Comparison of ENCODE assay signal across 8 cellular contexts in the genomic region with DNA sequence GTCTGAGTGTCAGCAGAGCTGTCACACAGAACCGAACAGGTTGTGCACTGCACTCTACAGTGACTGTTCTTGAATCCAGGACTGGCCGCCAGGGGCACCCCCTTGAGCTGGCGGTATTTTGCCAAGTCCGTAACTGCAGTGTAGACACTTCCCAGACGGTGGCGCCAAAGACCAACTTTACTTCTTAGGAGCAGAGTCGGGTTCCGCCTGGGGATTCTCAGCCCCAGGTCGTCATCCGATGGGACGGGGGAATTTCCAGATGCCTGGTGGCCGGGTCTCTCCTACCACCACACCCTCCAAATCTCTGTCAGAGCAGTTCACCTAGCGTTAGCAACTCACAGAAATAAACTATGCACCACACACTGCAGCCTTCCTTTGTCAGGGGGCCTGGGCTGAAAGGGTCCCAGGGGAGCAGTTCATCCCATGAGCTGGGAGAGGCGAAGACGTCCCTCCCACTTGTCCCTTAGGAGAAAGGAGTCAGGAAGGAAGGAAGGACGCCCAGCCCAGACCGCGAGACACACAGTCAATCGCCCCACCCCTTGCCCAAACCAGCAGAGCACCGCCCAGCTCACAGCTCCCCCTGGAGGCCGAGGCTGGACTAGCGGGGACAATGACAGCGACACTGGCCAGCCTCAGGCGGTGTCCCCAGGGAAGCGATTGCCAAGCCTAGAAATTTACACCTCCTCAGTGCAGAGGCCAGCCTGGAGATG. TPM values are rescaled to one million over a fixed set of nuclear protein-coding genes. Genes with fewer than 3 reads are reported as not detected.
DNase-seq lines count a peak whose midpoint lies in the region; ATAC-seq, FAIRE-seq and TF ChIP-seq lines count a peak whose summit lies in the region.

No MANE protein-coding gene starts in this region.

- H3K27ac ChIP-seq in astrocyte (ENCODE audit: low read depth, low read length) (peak overlapping the region; percentile 89), hepatocyte (peak overlapping the region; percentile 96)

- H3K36me3 ChIP-seq in astrocyte (ENCODE audit: insufficient read depth, low read length) (no peaks in the 10 kb centered on the region), hepatocyte (replicated peaks; ENCODE audit: insufficient read depth, low read depth) (no peaks in the 10 kb centered on the region)

- H3K4me3 ChIP-seq in astrocyte (ENCODE audit: insufficient read depth, low read depth, low read length) = peak overlapping the region; percentile 63
- peak overlapping the region; percentile 26 for H3K4me3 ChIP-seq in hepatocyte

- peak overlapping the region; percentile 96 for H3K27ac Mint-ChIP-seq in T-helper 2 cell treated with Interferon-gamma antibody and Interleukin-4, amounts not matched to agents 5 μg/mL and 100 μg/mL, for 36 hours
- peak overlapping the region; percentile 97 for H3K27ac Mint-ChIP-seq in astrocyte (ENCODE audit: unreplicated experiment)

- H4K20me1 ChIP-seq in astrocyte (ENCODE audit: insufficient read depth, low read length) (no peaks in the 10 kb centered on the region), hepatocyte (ENCODE audit: insufficient read depth, poor library complexity, severe bottlenecking) (no peaks in the 10 kb centered on the region)

- H2AFZ ChIP-seq in astrocyte (ENCODE audit: low read depth, low read length) = peak overlapping the region; percentile 93
- peak overlapping the region; percentile 95 for H2AFZ ChIP-seq in hepatocyte

- no peaks in the 10 kb centered on the region for H3K9me3 Mint-ChIP-seq in T-helper 2 cell treated with Interferon-gamma antibody and Interleukin-4, amounts not matched to agents 5 μg/mL and 100 μg/mL, for 36 hours
- peaks cover 4% of the 10 kb centered on the region for H3K9me3 Mint-ChIP-seq in astrocyte (ENCODE audit: unreplicated experiment)

- H3K9me2 ChIP-seq in hepatocyte (replicated peaks; ENCODE audit: insufficient read depth) = no peaks in the 10 kb centered on the region

- H3K79me2 ChIP-seq in astrocyte (ENCODE audit: insufficient read depth, low read length) (no peaks in the 10 kb centered on the region), hepatocyte (no peaks in the 10 kb centered on the region)

- H3K27me3 ChIP-seq in astrocyte (ENCODE audit: insufficient read depth, low read length) (no peaks in the 10 kb centered on the region), hepatocyte (no peaks in the 10 kb centered on the region)

- peak overlapping the region; percentile 98 for H3K4me2 ChIP-seq in astrocyte (ENCODE audit: low read length)
- H3K4me2 ChIP-seq in hepatocyte = peak overlapping the region; percentile 93

- H3K27me3 Mint-ChIP-seq in T-helper 2 cell treated with Interferon-gamma antibody and Interleukin-4, amounts not matched to agents 5 μg/mL and 100 μg/mL, for 36 hours (ENCODE audit: low read depth) = peaks cover 3% of the 10 kb centered on the region
- H3K27me3 Mint-ChIP-seq in astrocyte (ENCODE audit: low read depth, unreplicated experiment) = peaks cover 27% of the 10 kb centered on the region

- H3K36me3 Mint-ChIP-seq in T-helper 2 cell treated with Interferon-gamma antibody and Interleukin-4, amounts not matched to agents 5 μg/mL and 100 μg/mL, for 36 hours (ENCODE audit: low read depth) = no peaks in the 10 kb centered on the region
- no peaks in the 10 kb centered on the region for H3K36me3 Mint-ChIP-seq in astrocyte (ENCODE audit: low read depth, unreplicated experiment)

- 1% methylated on average over 24 of the region's 25 CpGs for WGBS in hepatocyte (ENCODE audit: low lambda C conversion rate, missing lambda C conversion rate)

- peaks cover 18% of the 10 kb centered on the region for H3K4me1 Mint-ChIP-seq in T-helper 2 cell treated with Interferon-gamma antibody and Interleukin-4, amounts not matched to agents 5 μg/mL and 100 μg/mL, for 36 hours (ENCODE audit: low read depth)
- H3K4me1 Mint-ChIP-seq in astrocyte (ENCODE audit: low read depth, unreplicated experiment) = peaks cover 22% of the 10 kb centered on the region

- H3K9me3 ChIP-seq in astrocyte (ENCODE audit: insufficient read depth, low read depth, low read length) = no peaks in the 10 kb centered on the region
- no peaks in the 10 kb centered on the region for H3K9me3 ChIP-seq in hepatocyte (ENCODE audit: low read depth)

- H3K4me1 ChIP-seq in astrocyte (ENCODE audit: insufficient read depth, low read length) = peaks cover 18% of the 10 kb centered on the region
- H3K4me1 ChIP-seq in hepatocyte (ENCODE audit: insufficient read depth) = peaks cover 4% of the 10 kb centered on the region

- TF ChIP-seq CTCF in astrocyte (IDR thresholded peaks at IDR 0.05; ENCODE audit: insufficient read depth, low read depth, low read length) = peak; percentile 94
- peak; percentile 85 for TF ChIP-seq CTCF in hepatocyte (IDR thresholded peaks at IDR 0.05; ENCODE audit: poor library complexity)

- DNase-seq in NCI-H187 treated with DMSO at 0.1 percent for 48 hours (lab: John Stamatoyannopoulos, UW) = peak; percentile 38
- peak; percentile 92 for DNase-seq in T-helper 2 cell treated with Interferon-gamma antibody and Interleukin-4, amounts not matched to agents 5 μg/mL and 100 μg/mL, for 36 hours (ENCODE audit: low spot score)
- peak; percentile 78 for DNase-seq in astrocyte (ENCODE audit: low read depth)
- DNase-seq in hepatocyte (ENCODE audit: low spot score) = peak; percentile 97
- peak; percentile 90 for DNase-seq in renal cortical epithelial cell (ENCODE audit: low read depth)
- no peak for DNase-seq in cortex of kidney (lab: John Stamatoyannopoulos, UW)

- peak overlapping the region; percentile 92 for H3K4me3 Mint-ChIP-seq in T-helper 2 cell treated with Interferon-gamma antibody and Interleukin-4, amounts not matched to agents 5 μg/mL and 100 μg/mL, for 36 hours
- peak overlapping the region; percentile 88 for H3K4me3 Mint-ChIP-seq in astrocyte (ENCODE audit: unreplicated experiment)

- peak overlapping the region; percentile 87 for H3K9ac ChIP-seq in astrocyte (ENCODE audit: low read length)

- FAIRE-seq in astrocyte (lab: Jason Lieb, UNC) = no peak

- ATAC-seq in GM18502 (IDR thresholded peaks at IDR 0.05; ENCODE audit: poor library complexity, unreplicated experiment) (peak; percentile 71), HG02973 (IDR thresholded peaks at IDR 0.05; ENCODE audit: unreplicated experiment) (peak; percentile 65)

RNA-seq across cellular contexts. Expression of a gene that starts 7.4 kb away (rescaled TPM):
- 94.5 and 116 TPM in 2 replicates for total RNA-seq in astrocyte
- 12.5 and 12.9 TPM in 2 replicates for total RNA-seq in hepatocyte
- polyA plus RNA-seq in hepatocyte = 37.8 and 38.3 TPM in 2 replicates
- 61.6 and 195 TPM in 2 replicates for total RNA-seq in renal cortical epithelial cell

RNA-seq across cellular contexts. Expression of a gene that starts 37.9 kb away (rescaled TPM):
- total RNA-seq in astrocyte = not detected in 2 replicates
- total RNA-seq in hepatocyte = 1.9 TPM in 1 of 2 replicates, not detected in the other
- 0.93 and 2.3 TPM in 2 replicates for polyA plus RNA-seq in hepatocyte
- total RNA-seq in renal cortical epithelial cell = not detected in 2 replicates

RNA-seq across cellular contexts. Expression of a gene that starts 40.3 kb away (rescaled TPM):
- total RNA-seq in astrocyte (114 TPM in 2 replicates), hepatocyte (115 and 157 TPM in 2 replicates), renal cortical epithelial cell (127 and 183 TPM in 2 replicates)
- 223 and 232 TPM in 2 replicates for polyA plus RNA-seq in hepatocyte

RNA-seq across cellular contexts. Expression of a gene that starts 41.1 kb away (rescaled TPM):
- 25.5 and 26.8 TPM in 2 replicates for total RNA-seq in astrocyte
- total RNA-seq in hepatocyte = 44.1 and 46.0 TPM in 2 replicates
- 35.5 and 36.8 TPM in 2 replicates for polyA plus RNA-seq in hepatocyte
- total RNA-seq in renal cortical epithelial cell = 14.8 and 35.6 TPM in 2 replicates
